Comparison of ENCODE assay signal across 17 cellular contexts in the genomic region with DNA sequence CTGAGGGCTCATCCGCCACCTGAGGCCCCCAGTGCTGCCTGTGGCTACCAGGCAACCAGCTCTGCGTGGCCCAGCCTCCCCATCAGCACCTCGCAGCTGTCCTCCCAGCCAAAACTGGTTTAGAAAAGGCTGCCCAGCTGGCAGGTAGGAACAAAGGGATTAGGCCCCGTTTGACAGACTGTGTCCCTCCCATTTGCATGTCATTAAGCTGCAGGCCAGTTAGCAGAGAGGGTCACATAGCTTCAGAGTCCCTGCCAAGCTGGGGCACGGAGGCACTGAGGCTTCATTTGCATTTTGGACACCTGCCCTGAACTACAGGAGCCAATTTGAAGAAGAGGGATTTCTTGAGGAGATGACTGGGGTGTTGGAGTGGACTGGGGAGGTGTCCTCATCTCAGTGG.
DNase-seq lines count a peak whose midpoint lies in the region; ATAC-seq lines count a peak whose summit lies in the region.
"Had no signal": no experiment of that assay in that cellular context is flagged by ENCODE, and none has a peak within 500 bp of the region (broad histone marks: within the 10 kb centered on the region; RNA-seq: fewer than 3 reads in every experiment).

No MANE protein-coding gene starts in this region.

- DNase-seq in ELF-1 (ENCODE audit: low read depth, low spot score): peak; percentile 87
- DNase-seq in NCI-H2029 (lab: John Stamatoyannopoulos, UW): peak; percentile 24
- DNase-seq in SW480 (ENCODE audit: low spot score): peak; percentile 34
- peak; percentile 53 for DNase-seq in medulla oblongata (ENCODE audit: extremely low spot score)
- DNase-seq in cortex of kidney (lab: John Stamatoyannopoulos, UW): no peak
- no peak for DNase-seq in Right ventricle myocardium inferior (ENCODE audit: missing footprints)
- no peak for DNase-seq in NCI-H446 treated with DMSO at 0.1 percent for 48 hours (lab: John Stamatoyannopoulos, UW)
- DNase-seq: activated gamma-delta T cell treated with Interleukin-2 at 50 U/mL for 16 hours; BE2C; erythroblast; islet precursor cell; NCI-H187 treated with DMSO at 0.1 percent for 48 hours; PC-3; stimulated activated CD4-positive, alpha-beta T cell treated with anti-CD3 and anti-CD28 coated beads, Interleukin-2, amount 100 ng/mL, for 24 hours; T-helper 1 cell had no signal

- ATAC-seq in Right ventricle myocardium inferior: no peak
- ATAC-seq in HG03520 (IDR thresholded peaks at IDR 0.05; ENCODE audit: unreplicated experiment): no peak
- ATAC-seq: PC-3, sciatic nerve had no signal

- intact Hi-C loops in Right ventricle myocardium inferior (cut with DNase I): no loop called here

Comparison
In these comparisons a context has a peak if more than half of its experiments do, and no peak if none do; other contexts are left out.
1. DNase-seq: peak in ELF-1 (single experiment), NCI-H2029 (single experiment), SW480 (single experiment) and medulla oblongata (single experiment); none in cortex of kidney (single experiment), Right ventricle myocardium inferior (single experiment) and NCI-H446 treated with DMSO at 0.1 percent for 48 hours (single experiment).